In the genomic region with DNA sequence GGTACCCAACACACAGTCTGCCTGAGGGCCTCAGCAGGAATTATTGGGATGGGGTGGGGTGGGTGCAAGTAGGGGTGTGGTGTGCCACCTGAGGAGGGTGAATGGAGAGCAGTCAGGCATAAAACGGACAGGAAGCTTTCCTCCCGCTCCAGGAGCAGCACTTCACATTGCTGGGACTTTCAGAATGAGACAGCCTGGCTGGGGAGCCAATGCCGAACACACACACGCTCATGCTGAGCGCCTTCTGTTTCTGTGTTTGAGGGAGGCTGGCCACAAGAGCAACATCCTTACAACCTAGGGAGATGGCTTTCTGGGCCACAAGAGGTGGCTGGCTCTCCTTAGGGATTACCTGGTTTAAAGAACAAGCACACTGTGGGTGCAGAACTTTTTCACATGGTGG, we compare ENCODE assay signal across 1 cellular context.
TF ChIP-seq lines count a peak whose summit lies in the region.

No MANE protein-coding gene starts in this region.

TF ChIP-seq in WTC11, 78 proteins besides CTCF, POLR2A, EP300 and RAD21 (continued from another document):
- TF ChIP-seq, protein P1, sequence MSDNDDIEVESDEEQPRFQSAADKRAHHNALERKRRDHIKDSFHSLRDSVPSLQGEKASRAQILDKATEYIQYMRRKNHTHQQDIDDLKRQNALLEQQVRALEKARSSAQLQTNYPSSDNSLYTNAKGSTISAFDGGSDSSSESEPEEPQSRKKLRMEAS (CRISPR knock-in tag; IDR thresholded peaks at IDR 0.05), result no peak
- TF ChIP-seq CBFB (CRISPR knock-in tag; IDR thresholded peaks at IDR 0.05; ENCODE audit: low read depth) (no peak), NR3C1 (CRISPR knock-in tag; conservative IDR thresholded peaks at IDR 0.05; ENCODE audit: low read depth) (no peak)
